ENCODE assay signal across 25 cellular contexts in the genomic region with DNA sequence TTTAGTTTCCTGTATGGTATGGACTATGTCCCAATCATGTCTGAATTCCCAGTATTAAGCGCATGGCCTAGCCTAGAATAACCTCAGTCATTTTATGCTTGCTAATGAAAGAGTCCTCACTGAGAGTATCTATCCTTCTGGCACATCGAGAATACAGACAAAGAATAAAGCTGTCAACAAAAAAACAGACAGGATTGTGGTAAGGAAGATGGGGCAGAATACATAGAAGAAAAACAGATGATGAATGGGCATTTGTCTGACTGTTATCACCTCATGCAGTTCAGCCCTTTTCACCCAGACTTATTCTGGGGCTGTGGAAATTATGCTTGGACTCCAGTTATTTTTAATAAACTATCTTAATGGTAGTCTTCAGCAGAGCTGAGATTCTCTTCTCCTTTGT.
"Had no signal": no experiment of that assay in that cellular context is flagged by ENCODE, and none has a peak within 500 bp of the region (broad histone marks: within the 10 kb centered on the region; RNA-seq: fewer than 3 reads in every experiment).

No MANE protein-coding gene starts in this region.

- H3K9me3 Mint-ChIP-seq: dendritic cell treated with granulocyte-macrophage colony-stimulating factor and Interleukin-4, amounts not matched to agents 40 ng/mL and 50 ng/mL, for 4 days; effector memory CD8-positive, alpha-beta T cell; endodermal cell had no signal

- H3K4me1 ChIP-seq: colonic mucosa, esophagus muscularis mucosa, esophagus squamous epithelium, foreskin keratinocyte, gastrocnemius medialis, gastroesophageal sphincter, heart left ventricle, heart right ventricle had no signal

- H3K27ac ChIP-seq: colonic mucosa, coronary artery, dorsolateral prefrontal cortex, epithelial cell of prostate, esophagus muscularis mucosa, esophagus squamous epithelium, foreskin keratinocyte, gastrocnemius medialis, gastroesophageal sphincter, heart left ventricle, heart right ventricle had no signal

- H3K27ac Mint-ChIP-seq: dendritic cell treated with granulocyte-macrophage colony-stimulating factor and Interleukin-4, amounts not matched to agents 40 ng/mL and 50 ng/mL, for 4 days; effector memory CD8-positive, alpha-beta T cell; endodermal cell had no signal

- H3K27me3 Mint-ChIP-seq: dendritic cell treated with granulocyte-macrophage colony-stimulating factor and Interleukin-4, amounts not matched to agents 40 ng/mL and 50 ng/mL, for 4 days had no signal

- H3K36me3 ChIP-seq: colonic mucosa, esophagus muscularis mucosa, esophagus squamous epithelium, gastrocnemius medialis, gastroesophageal sphincter, heart left ventricle, heart right ventricle had no signal

- H3K27me3 ChIP-seq: colonic mucosa, dorsolateral prefrontal cortex, esophagus muscularis mucosa, esophagus squamous epithelium, foreskin keratinocyte, gastrocnemius medialis, gastroesophageal sphincter, heart left ventricle, heart right ventricle had no signal

- H3K4me3 Mint-ChIP-seq: dendritic cell treated with granulocyte-macrophage colony-stimulating factor and Interleukin-4, amounts not matched to agents 40 ng/mL and 50 ng/mL, for 4 days; effector memory CD8-positive, alpha-beta T cell; endodermal cell had no signal

- H3K9me3 ChIP-seq: colonic mucosa, esophagus muscularis mucosa, esophagus squamous epithelium, gastrocnemius medialis, gastroesophageal sphincter, heart left ventricle had no signal

- DNase-seq: colonic mucosa; cortex of kidney; dermis blood vessel endothelial cell; dorsolateral prefrontal cortex; effector CD4-positive, alpha-beta T cell; effector CD8-positive, alpha-beta T cell; effector memory CD4-positive, alpha-beta T cell; effector memory CD8-positive, alpha-beta T cell; endodermal cell; erythroblast; esophagus squamous epithelium; foreskin fibroblast; foreskin keratinocyte; foreskin melanocyte; gastrocnemius medialis; glutamatergic neuron; head of caudate nucleus; heart left ventricle; heart right ventricle had no signal

- ATAC-seq: effector memory CD8-positive, alpha-beta T cell; esophagus mucosa; foreskin keratinocyte; gastrocnemius medialis; gastroesophageal sphincter; heart left ventricle; heart right ventricle had no signal

- H3K4me3 ChIP-seq: colonic mucosa, coronary artery, dorsolateral prefrontal cortex, esophagus muscularis mucosa, esophagus squamous epithelium, gastrocnemius medialis, gastroesophageal sphincter, heart left ventricle, heart right ventricle had no signal
